10 cellular contexts compared by ENCODE assay signal in genomic region chr11:69703711-69704507, GRCh38.
DNase-seq lines count a peak whose midpoint lies in the region; ATAC-seq lines count a peak whose summit lies in the region.
"Had no signal": no experiment of that assay in that cellular context is flagged by ENCODE, and none has a peak within 500 bp of the region (broad histone marks: within the 10 kb centered on the region; RNA-seq: fewer than 3 reads in every experiment).

Gene FGF19 (minus strand): TSS chr11:69704022. CDS start chr11:69703876, 146 bp downstream.

- peak within 1 kb of the TSS; percentile 88 for H3K4me3 ChIP-seq in SK-N-MC
- peak within 1 kb of the TSS; percentile 47 for H3K4me3 ChIP-seq in iPS DF 6.9 (ENCODE audit: low read length)

- H3K9me3 ChIP-seq in SK-N-MC (ENCODE audit: low read depth, low read length) (no peaks in the 10 kb centered on the region), iPS DF 6.9 (ENCODE audit: control insufficient read depth, insufficient read depth, low read length) (no peaks in the 10 kb centered on the region)

- H3K36me3 ChIP-seq in SK-N-MC (ENCODE audit: insufficient read depth, low read length) (no peaks in the 10 kb centered on the region), iPS DF 6.9 (ENCODE audit: control insufficient read depth, insufficient read depth, low read length) (peaks cover 6% of the 10 kb centered on the region)

- peak within 1 kb of the TSS; percentile 62 for H3K9ac ChIP-seq in SK-N-MC (ENCODE audit: insufficient read length)

- WGBS in iPS DF 6.9 (ENCODE audit: insufficient coverage, insufficient read length): no CpG with 5 or more reads among the region's 72 CpGs

- DNase-seq in activated naive CD4-positive, alpha-beta T cell treated with Interleukin-2 at 50 U/mL for 16 hours: no peak
- no peak for DNase-seq in SK-N-MC (ENCODE audit: low read depth, low spot score)
- DNase-seq in iPS DF 6.9 (ENCODE audit: low read depth, low spot score): no peak
- DNase-seq in stimulated activated CD8-positive, alpha-beta memory T cell treated with anti-CD3 and anti-CD28 coated beads, Interleukin-4, amount 100 ng/mL, for 48 hours: peak; percentile 29
- DNase-seq in kidney tubule cell (ENCODE audit: low spot score): no peak
- DNase-seq in DMS153 treated with DMSO at 0.1 percent for 48 hours (lab: John Stamatoyannopoulos, UW; ENCODE audit: unreplicated experiment): no peak
- DNase-seq: activated CD8-positive, alpha-beta memory T cell treated with anti-CD3 and anti-CD28 coated beads, Interleukin-2, amount 50 U/mL, for 48 hours had no signal

- H3K27me3 Mint-ChIP-seq in activated naive CD4-positive, alpha-beta T cell treated with anti-CD3 and anti-CD28 coated beads, Interleukin-2, amount 50 U/mL, for 24 hours: peaks cover 33% of the 10 kb centered on the region

- H3K36me3 Mint-ChIP-seq in activated naive CD4-positive, alpha-beta T cell treated with anti-CD3 and anti-CD28 coated beads, Interleukin-2, amount 50 U/mL, for 24 hours: no peaks in the 10 kb centered on the region
- H3K36me3 Mint-ChIP-seq: CD14-positive monocyte had no signal

- H3K27ac ChIP-seq in SK-N-MC: no peak within 1 kb of the TSS
- no peak within 1 kb of the TSS for H3K27ac ChIP-seq in iPS DF 6.9 (ENCODE audit: low read length)

- H3K27ac Mint-ChIP-seq in activated naive CD4-positive, alpha-beta T cell treated with anti-CD3 and anti-CD28 coated beads, Interleukin-2, amount 50 U/mL, for 24 hours: no peak within 1 kb of the TSS
- H3K27ac Mint-ChIP-seq: CD14-positive monocyte had no signal

- H3K9me3 Mint-ChIP-seq in activated naive CD4-positive, alpha-beta T cell treated with anti-CD3 and anti-CD28 coated beads, Interleukin-2, amount 50 U/mL, for 24 hours: no peaks in the 10 kb centered on the region

- peak within 1 kb of the TSS; percentile 55 for H3K4me3 Mint-ChIP-seq in activated naive CD4-positive, alpha-beta T cell treated with anti-CD3 and anti-CD28 coated beads, Interleukin-2, amount 50 U/mL, for 24 hours

- no peaks in the 10 kb centered on the region for H3K27me3 ChIP-seq in iPS DF 6.9 (ENCODE audit: control insufficient read depth, insufficient read depth, low read length)

- H3K4me1 Mint-ChIP-seq in activated naive CD4-positive, alpha-beta T cell treated with anti-CD3 and anti-CD28 coated beads, Interleukin-2, amount 50 U/mL, for 24 hours: peaks cover 10% of the 10 kb centered on the region

- ATAC-seq in HG03159 (IDR thresholded peaks at IDR 0.05; ENCODE audit: unreplicated experiment): no peak

- peaks cover 14% of the 10 kb centered on the region for H3K4me1 ChIP-seq in iPS DF 6.9 (ENCODE audit: control insufficient read depth, insufficient read depth, low read length)
